Comparison of ENCODE assay signal across 12 cellular contexts in genomic region chr1:149986486-149987296, GRCh38. TPM values are rescaled to one million over a fixed set of nuclear protein-coding genes. Genes with fewer than 3 reads are reported as not detected.
DNase-seq lines count a peak whose midpoint lies in the region; ATAC-seq lines count a peak whose summit lies in the region.
"Had no signal": no experiment of that assay in that cellular context is flagged by ENCODE, and none has a peak within 500 bp of the region (broad histone marks: within the 10 kb centered on the region; RNA-seq: fewer than 3 reads in every experiment).

No MANE protein-coding gene starts in this region.

- in situ Hi-C loops in GM23248 (cut with MboI) = no loop called here

- peaks cover 0 to 19% (median 6%) of the 10 kb centered on the region in 4 donors for H3K4me1 Mint-ChIP-seq in naive thymus-derived CD8-positive, alpha-beta T cell

- H3K27ac Mint-ChIP-seq in naive thymus-derived CD8-positive, alpha-beta T cell = no peak overlapping the region

- peaks cover 37% of the 10 kb centered on the region for H3K4me1 ChIP-seq in GM23248 (ENCODE audit: insufficient read depth)
- H3K4me1 ChIP-seq in subcutaneous abdominal adipose tissue (ENCODE audit: control insufficient read depth in 5 of 5, insufficient read depth in 5 of 5, low read length in 5 of 5) = peaks cover 0 to 29% (median 19%) of the 10 kb centered on the region in 5 donors

- H3K27me3 Mint-ChIP-seq in naive thymus-derived CD8-positive, alpha-beta T cell = peaks cover 0 to 28% (median 0%) of the 10 kb centered on the region in 5 donors

- no peaks in the 10 kb centered on the region for H3K27me3 ChIP-seq in GM23248 (replicated peaks; ENCODE audit: insufficient read depth)
- no peaks in the 10 kb centered on the region for H3K27me3 ChIP-seq in subcutaneous abdominal adipose tissue (ENCODE audit: control insufficient read depth in 5 of 5, insufficient read depth in 4 of 5, low read length in 5 of 5)

- H2AFZ ChIP-seq in GM23248 = no peak overlapping the region

- H4K20me1 ChIP-seq in GM23248 (ENCODE audit: insufficient read depth) = 0 out of 2 replicates have a peak, but pooled peaks cover 5% of the 10 kb centered on the region

- peaks cover 35% of the 10 kb centered on the region for H3F3A ChIP-seq in GM23248 (ENCODE audit: insufficient read depth)

- DNase-seq in GM23248 = peak; percentile 87
- peak; percentile 43 for DNase-seq in amniotic stem cell (lab: John Stamatoyannopoulos, UW)
- DNase-seq in iris pigment epithelial cell (ENCODE audit: low read depth) = peak; percentile 86
- DNase-seq in naive thymus-derived CD8-positive, alpha-beta T cell = no peak
- no peak for DNase-seq in activated CD4-positive, alpha-beta T cell treated with anti-CD3 and anti-CD28 coated beads for 1 hour
- DNase-seq: hypothalamus, NCI-H510A, nucleus accumbens, T-helper 1 cell had no signal

- H3K36me3 ChIP-seq in GM23248 (ENCODE audit: low read depth) = no peaks in the 10 kb centered on the region
- no peaks in the 10 kb centered on the region for H3K36me3 ChIP-seq in subcutaneous abdominal adipose tissue (ENCODE audit: control insufficient read depth in 5 of 5, insufficient read depth in 5 of 5, low read length in 5 of 5)

- H3K36me3 Mint-ChIP-seq in naive thymus-derived CD8-positive, alpha-beta T cell = peaks cover 0 to 6% (median 3%) of the 10 kb centered on the region in 3 donors

- H3K9me2 ChIP-seq in GM23248 (ENCODE audit: insufficient read depth) = no peaks in the 10 kb centered on the region

- H3K4me3 ChIP-seq in GM23248 = peak overlapping the region; percentile 64
- no peak overlapping the region for H3K4me3 ChIP-seq in subcutaneous abdominal adipose tissue (ENCODE audit: low read depth in 1 of 5, low read length in 5 of 5)

- no peaks in the 10 kb centered on the region for H3K9me3 Mint-ChIP-seq in naive thymus-derived CD8-positive, alpha-beta T cell

- H3K9ac ChIP-seq in GM23248 (peak overlapping the region; percentile 49), subcutaneous abdominal adipose tissue (ENCODE audit: low read length in 5 of 5) (peak overlapping the region in 4 of 5 donors; percentile 31 to 72 (median 54))

- peak overlapping the region; percentile 73 for H3K4me2 ChIP-seq in GM23248 (ENCODE audit: unreplicated experiment)

- H3K4me3 Mint-ChIP-seq in naive thymus-derived CD8-positive, alpha-beta T cell = no peak overlapping the region

- peaks cover 96% of the 10 kb centered on the region for H3K79me2 ChIP-seq in GM23248 (ENCODE audit: insufficient read depth)

- H3K9me3 ChIP-seq in GM23248 (ENCODE audit: low read depth) (no peaks in the 10 kb centered on the region), subcutaneous abdominal adipose tissue (ENCODE audit: control insufficient read depth in 5 of 5, low read length in 5 of 5) (no peaks in the 10 kb centered on the region)

- H3K27ac ChIP-seq in GM23248 = peak overlapping the region; percentile 68
- H3K27ac ChIP-seq in subcutaneous abdominal adipose tissue (ENCODE audit: low read depth, low read length) = peak overlapping the region; percentile 92

- WGBS in GM23248 (ENCODE audit: low coverage in 1 of 2, low lambda C conversion rate in 2 of 2, missing lambda C conversion rate in 2 of 2), 2 experiments = 26% methylated on average over 4 of the region's 4 CpGs

- POLR2A ChIA-PET in naive thymus-derived CD8-positive, alpha-beta T cell (lab: Charles Lee) = interaction anchor here (0.7 kb wide), 1 partner anchor 26 kb away, joined by 3 read pairs; no protein-coding TSS in a partner anchor

- ATAC-seq in naive thymus-derived CD8-positive, alpha-beta T cell = no peak
- ATAC-seq in GM21529 (IDR thresholded peaks at IDR 0.05; ENCODE audit: unreplicated experiment) = no peak
- no peak for ATAC-seq in HG02610 (IDR thresholded peaks at IDR 0.05; ENCODE audit: unreplicated experiment)

RNA-seq across cellular contexts. Expression of gene OTUD7B, which starts 23.8 kb away (rescaled TPM):
- 20.1 and 20.2 TPM in 2 replicates for total RNA-seq in GM23248 (2014; rRNA removed; shearing (Covaris generic))
- 3.1 and 3.5 TPM in 2 replicates for polyA plus RNA-seq in GM23248 (2016; fragmentation: Nextera tagmentation; extraction: Ambion mirVana)
- total RNA-seq in naive thymus-derived CD8-positive, alpha-beta T cell = 10 to 100 TPM; 10.6 to 11.3 TPM
- 1 to 10 TPM in 1 of 3 donors, under 1 TPM in 2; 0.16 to 1.2 (median 0.37) TPM for polyA plus RNA-seq in naive thymus-derived CD8-positive, alpha-beta T cell

RNA-seq across cellular contexts. Expression of gene MTMR11, which starts 50.0 kb away (rescaled TPM):
- 7.7 and 13.1 TPM in 2 replicates for total RNA-seq in GM23248 (2014; rRNA removed; shearing (Covaris generic))
- 11.9 and 12.4 TPM in 2 replicates for polyA plus RNA-seq in GM23248 (2016; fragmentation: Nextera tagmentation; extraction: Ambion mirVana)
- total RNA-seq in naive thymus-derived CD8-positive, alpha-beta T cell = 1 to 10 TPM; 1.5 TPM
- under 1 TPM in 1 of 3 donors, not detected in 2; 0.09 TPM for polyA plus RNA-seq in naive thymus-derived CD8-positive, alpha-beta T cell

RNA-seq across cellular contexts. Expression of gene SF3B4, which starts 59.1 kb away (rescaled TPM):
- 12.3 and 17.5 TPM in 2 replicates for total RNA-seq in GM23248 (2014; rRNA removed; shearing (Covaris generic))
- 98.0 and 106 TPM in 2 replicates for polyA plus RNA-seq in GM23248 (2016; fragmentation: Nextera tagmentation; extraction: Ambion mirVana)
- 10 to 100 TPM; 46.5 to 50.5 TPM for total RNA-seq in naive thymus-derived CD8-positive, alpha-beta T cell
- 10 to 100 TPM; 55.7 to 90.4 (median 71.9) TPM for polyA plus RNA-seq in naive thymus-derived CD8-positive, alpha-beta T cell

Comparison
In these comparisons a context has a peak if more than half of its experiments do, and no peak if none do; other contexts are left out.
1. DNase-seq: peak in GM23248 (single experiment), amniotic stem cell (single experiment) and iris pigment epithelial cell (single experiment); none in naive thymus-derived CD8-positive, alpha-beta T cell (0 of 10) and activated CD4-positive, alpha-beta T cell treated with anti-CD3 and anti-CD28 coated beads for 1 hour (single experiment).